Comparison of ENCODE assay signal across 2 cellular contexts in the genomic region with DNA sequence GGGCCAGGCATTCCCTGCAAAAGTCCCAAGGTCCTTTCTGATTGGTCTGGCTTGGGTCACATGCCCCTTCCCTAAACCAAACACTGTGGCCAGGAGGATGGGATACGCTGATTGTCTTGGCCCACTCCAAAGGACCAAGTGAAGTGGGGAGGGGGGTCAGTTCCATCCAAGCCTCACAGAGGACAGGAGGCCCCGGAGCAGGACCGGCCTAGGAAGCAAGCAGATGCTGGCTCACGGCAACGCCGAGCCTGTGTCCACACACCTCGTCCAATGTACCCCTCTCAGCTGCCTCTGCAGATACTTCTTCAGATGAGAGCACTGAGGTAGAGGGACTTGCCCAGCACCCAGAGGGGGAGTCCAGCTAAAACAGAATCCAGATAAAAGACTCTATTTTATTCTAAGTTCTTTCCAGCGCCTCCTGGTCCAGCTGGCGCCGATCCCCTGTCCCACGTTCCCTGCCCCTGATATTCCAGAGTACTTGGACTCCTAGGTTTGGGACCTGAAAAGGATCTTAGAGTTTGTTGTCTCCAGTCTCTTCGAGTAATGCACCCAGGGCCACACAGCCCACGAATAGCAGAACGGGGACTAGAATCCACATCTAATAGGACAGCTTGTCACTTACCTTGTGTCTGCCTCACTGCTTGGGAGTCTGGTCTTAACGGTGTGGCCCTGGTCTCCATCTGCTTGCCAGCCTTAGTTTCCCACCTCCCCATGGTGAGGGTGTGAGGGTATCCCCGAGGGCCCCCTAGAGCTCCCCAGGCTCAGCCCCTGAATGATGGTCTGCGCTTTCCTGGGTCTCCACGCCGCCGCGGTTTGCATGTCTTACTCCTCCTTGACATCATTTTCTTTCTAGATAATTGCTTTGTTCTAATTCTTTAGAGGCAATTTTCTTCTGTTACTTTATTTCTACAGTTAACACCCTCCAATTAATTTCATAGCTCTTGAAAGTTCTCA.
A peak's percentile ranks its signal among the peaks of the same experiment; 100 is the strongest.
TF ChIP-seq lines count a peak whose summit lies in the region.

No MANE protein-coding gene starts in this region.

TF ChIP-seq in K562, 482 proteins besides CTCF, POLR2A, EP300 and RAD21 (continued from another document):
- peak; percentile 69 for TF ChIP-seq USF2 (CRISPR knock-in tag; IDR thresholded peaks at IDR 0.05)
- peak; percentile 67 for TF ChIP-seq USF1 (CRISPR knock-in tag; IDR thresholded peaks at IDR 0.05)
- no peak for TF ChIP-seq HMGXB4 (CRISPR knock-in tag; IDR thresholded peaks at IDR 0.05)
- no peak for TF ChIP-seq EZH2 (IDR thresholded peaks at IDR 0.05; ENCODE audit: borderline replicate concordance, low read depth, low read length)
- no peak for TF ChIP-seq HDAC1 (IDR thresholded peaks at IDR 0.05)

TF ChIP-seq in neural cell, 6 proteins besides CTCF, POLR2A, EP300 and RAD21 (continued from another document):
- TF ChIP-seq REST (IDR thresholded peaks at IDR 0.05; ENCODE audit: borderline replicate concordance) (no peak), MXI1 (conservative IDR thresholded peaks at IDR 0.05; ENCODE audit: poor library complexity, severe bottlenecking) (no peak), TAF1 (IDR thresholded peaks at IDR 0.05; ENCODE audit: low read depth) (no peak), EZH2 (IDR thresholded peaks at IDR 0.05; ENCODE audit: borderline replicate concordance, insufficient read depth, low read length, poor library complexity, severe bottlenecking) (no peak), SMC3 (conservative IDR thresholded peaks at IDR 0.05; ENCODE audit: poor library complexity) (no peak)
